16 cellular contexts compared by ENCODE assay signal in genomic region chr4:65665951-65666523, GRCh38. TPM values are rescaled to one million over a fixed set of nuclear protein-coding genes. Genes with fewer than 3 reads are reported as not detected.
DNase-seq lines count a peak whose midpoint lies in the region; ATAC-seq and TF ChIP-seq lines count a peak whose summit lies in the region.
"Had no signal": no experiment of that assay in that cellular context is flagged by ENCODE, and none has a peak within 500 bp of the region (broad histone marks: within the 10 kb centered on the region; RNA-seq: fewer than 3 reads in every experiment).

No MANE protein-coding gene starts in this region.

- no peaks in the 10 kb centered on the region for H3K36me3 Mint-ChIP-seq in mesothelial cell of epicardium

- peaks cover 22% of the 10 kb centered on the region for H3K4me1 ChIP-seq in osteoblast (ENCODE audit: insufficient read depth, low read length)

- H3K4me3 ChIP-seq in osteoblast (ENCODE audit: insufficient read depth, low read length), result no peak overlapping the region
- H3K4me3 ChIP-seq: vagina had no signal

- no peak overlapping the region for H3K4me3 Mint-ChIP-seq in mesothelial cell of epicardium
- H3K4me3 Mint-ChIP-seq: activated CD8-positive, alpha-beta memory T cell treated with anti-CD3 and anti-CD28 coated beads, Interleukin-2, amount 10 ng/mL, durations not matched to agents 7 days and 5 days; dendritic cell treated with granulocyte-macrophage colony-stimulating factor and Interleukin-4, amounts not matched to agents 40 ng/mL and 50 ng/mL, for 4 days had no signal

- H3K27me3 ChIP-seq in osteoblast (ENCODE audit: insufficient read depth, low read length), result peaks cover 20% of the 10 kb centered on the region
- H3K27me3 ChIP-seq: vagina had no signal

- in situ Hi-C loops in SK-MEL-5 (cut with HindIII; ENCODE audit: low pct_unique_long_range_greater_than_20kb, low sequenced_read_pairs), result no loop called here

- peaks cover 25% of the 10 kb centered on the region for H3K4me1 Mint-ChIP-seq in mesothelial cell of epicardium

- DNase-seq in NCI-H2196 (lab: John Stamatoyannopoulos, UW; ENCODE audit: unreplicated experiment), result peak; percentile 15
- no peak for DNase-seq in NCI-H2196 treated with DMSO at 0.1 percent for 48 hours (lab: John Stamatoyannopoulos, UW; ENCODE audit: unreplicated experiment)
- peak; percentile 62 for DNase-seq in NCI-H128 (lab: John Stamatoyannopoulos, UW; ENCODE audit: unreplicated experiment)
- peak; percentile 46 for DNase-seq in SK-MEL-5 (ENCODE audit: low read depth, low spot score)
- DNase-seq in osteoblast (ENCODE audit: insufficient read length, low spot score, missing footprints), result peak; percentile 49
- no peak for DNase-seq in MV-4-11 (lab: John Stamatoyannopoulos, UW)
- DNase-seq in mesothelial cell of epicardium (ENCODE audit: low spot score in 2 of 2, unreplicated experiment in 2 of 2), result no peak
- DNase-seq: ACHN; activated CD8-positive, alpha-beta memory T cell treated with anti-CD3 and anti-CD28 coated beads, Interleukin-2, amount 10 ng/mL, durations not matched to agents 7 days and 5 days; Calu3 had no signal

- H3K36me3 ChIP-seq in osteoblast (ENCODE audit: insufficient read depth, low read length), result no peaks in the 10 kb centered on the region
- H3K36me3 ChIP-seq: vagina had no signal

- peak overlapping the region; percentile 9 for H3K27ac ChIP-seq in osteoblast (ENCODE audit: low read depth, low read length)
- H3K27ac ChIP-seq: vagina had no signal

- no peak overlapping the region for H3K4me2 ChIP-seq in osteoblast (ENCODE audit: insufficient read depth, low read length)

- peaks cover 26% of the 10 kb centered on the region for H3K79me2 ChIP-seq in osteoblast (ENCODE audit: insufficient read depth, low read length)

- no peaks in the 10 kb centered on the region for H3K9me3 Mint-ChIP-seq in mesothelial cell of epicardium
- H3K9me3 Mint-ChIP-seq: dendritic cell treated with granulocyte-macrophage colony-stimulating factor and Interleukin-4, amounts not matched to agents 40 ng/mL and 50 ng/mL, for 4 days had no signal

- no peaks in the 10 kb centered on the region for H4K20me1 ChIP-seq in osteoblast (ENCODE audit: insufficient read depth, low read length)

- ATAC-seq in GM19455 (IDR thresholded peaks at IDR 0.05; ENCODE audit: unreplicated experiment), result no peak
- ATAC-seq: activated CD8-positive, alpha-beta memory T cell treated with anti-CD3 and anti-CD28 coated beads, Interleukin-2, amount 10 ng/mL, durations not matched to agents 7 days and 5 days; activated naive CD4-positive, alpha-beta T cell treated with anti-CD3 and anti-CD28 coated beads, Interleukin-2, amount 50 U/mL, for 72 hours; Right ventricle myocardium inferior had no signal

- H3K9me3 ChIP-seq in osteoblast (ENCODE audit: low read depth, low read length), result no peaks in the 10 kb centered on the region
- H3K9me3 ChIP-seq: vagina had no signal

- H2AFZ ChIP-seq in osteoblast (ENCODE audit: low read length), result no peak overlapping the region

- no peak overlapping the region for H3K27ac Mint-ChIP-seq in mesothelial cell of epicardium
- H3K27ac Mint-ChIP-seq: activated CD8-positive, alpha-beta memory T cell treated with anti-CD3 and anti-CD28 coated beads, Interleukin-2, amount 10 ng/mL, durations not matched to agents 7 days and 5 days; activated naive CD4-positive, alpha-beta T cell treated with anti-CD3 and anti-CD28 coated beads, Interleukin-2, amount 50 U/mL, for 72 hours; dendritic cell treated with granulocyte-macrophage colony-stimulating factor and Interleukin-4, amounts not matched to agents 40 ng/mL and 50 ng/mL, for 4 days had no signal

- H3K27me3 Mint-ChIP-seq in mesothelial cell of epicardium (ENCODE audit: low read depth), result peaks cover 82% of the 10 kb centered on the region

- TF ChIP-seq CTCF in osteoblast (IDR thresholded peaks at IDR 0.05; ENCODE audit: extremely low read depth, low read depth, low read length), result no peak
- TF ChIP-seq CTCF in mesothelial cell of epicardium (IDR thresholded peaks at IDR 0.05; ENCODE audit: unreplicated experiment), result no peak

RNA-seq across cellular contexts. Expression of gene EPHA5, which starts 4.3 kb away (rescaled TPM):
- 6.0 and 8.7 TPM in 2 replicates for total RNA-seq in SK-MEL-5 (2014; rRNA removed; shearing (Covaris generic))
- 4.5 and 5.7 TPM in 2 replicates for polyA plus RNA-seq in SK-MEL-5 (2015; cell fraction: cytosol; rRNA removed)
- 5.2 TPM in 2 replicates for polyA plus RNA-seq in SK-MEL-5 (2015; cell fraction: nucleus; rRNA removed)
- total RNA-seq in osteoblast, result 0.59 and 0.72 TPM in 2 replicates
- 0.75 to 1.0 TPM (median 0.94 TPM) in 3 replicates for total RNA-seq in mesothelial cell of epicardium
- total RNA-seq: activated CD8-positive, alpha-beta memory T cell treated with anti-CD3 and anti-CD28 coated beads, Interleukin-2, amount 10 ng/mL, durations not matched to agents 7 days and 5 days; activated naive CD4-positive, alpha-beta T cell treated with anti-CD3 and anti-CD28 coated beads, Interleukin-2, amount 50 U/mL, for 72 hours; Calu3; HT-29 had no signal

Comparison
In these comparisons a context has a peak if more than half of its experiments do, and no peak if none do; other contexts are left out.
1. DNase-seq: peak in NCI-H2196 (single experiment), NCI-H128 (single experiment), SK-MEL-5 (single experiment) and osteoblast (single experiment); none in NCI-H2196 treated with DMSO at 0.1 percent for 48 hours (single experiment), MV-4-11 (single experiment) and mesothelial cell of epicardium (0 of 2).